23 cellular contexts compared by ENCODE assay signal in genomic region chr20:63291811-63292210, GRCh38. TPM values are rescaled to one million over a fixed set of nuclear protein-coding genes. Genes with fewer than 3 reads are reported as not detected.
"Had no signal": no experiment of that assay in that cellular context is flagged by ENCODE, and none has a peak within 500 bp of the region (broad histone marks: within the 10 kb centered on the region; RNA-seq: fewer than 3 reads in every experiment).

No MANE protein-coding gene starts in this region.

- H2AFZ ChIP-seq: hepatocyte had no signal

- H3K9me3 Mint-ChIP-seq: activated CD4-positive, alpha-beta memory T cell treated with anti-CD3 and anti-CD28 coated beads, Interleukin-2, amount 10 ng/mL, durations not matched to agents 7 days and 5 days; activated CD4-positive, alpha-beta T cell treated with anti-CD3 and anti-CD28 coated beads, Interleukin-2, amount 10 ng/mL, durations not matched to agents 24 days and 14 days; activated naive CD4-positive, alpha-beta T cell treated with anti-CD3 and anti-CD28 coated beads for 36 hours; activated naive CD8-positive, alpha-beta T cell treated with anti-CD3 and anti-CD28 coated beads, Interleukin-2, amount 10 ng/mL, durations not matched to agents 7 days and 5 days; activated T-cell treated with anti-CD3 and anti-CD28 coated beads, Interleukin-2, amount 50 U/mL, for 72 hours; natural killer cell; stimulated activated effector memory CD8-positive, alpha-beta T cell treated with anti-CD3 and anti-CD28 coated beads, Interleukin-12 subunit alpha, Interleukin-12 subunit beta, amount 100 ng/mL, for 72 hours; stimulated activated naive CD8-positive, alpha-beta T cell treated with anti-CD3 and anti-CD28 coated beads, Interleukin-15, amount 100 ng/mL, for 72 hours had no signal

- H3K4me1 ChIP-seq: left lung, pancreas, psoas muscle had no signal

- H3K4me3 Mint-ChIP-seq: activated CD4-positive, alpha-beta memory T cell treated with anti-CD3 and anti-CD28 coated beads, Interleukin-2, amount 10 ng/mL, durations not matched to agents 7 days and 5 days; activated CD4-positive, alpha-beta T cell treated with anti-CD3 and anti-CD28 coated beads, Interleukin-2, amount 10 ng/mL, durations not matched to agents 24 days and 14 days; activated naive CD4-positive, alpha-beta T cell treated with anti-CD3 and anti-CD28 coated beads for 36 hours; activated naive CD8-positive, alpha-beta T cell treated with anti-CD3 and anti-CD28 coated beads, Interleukin-2, amount 10 ng/mL, durations not matched to agents 7 days and 5 days; activated T-cell treated with anti-CD3 and anti-CD28 coated beads, Interleukin-2, amount 50 U/mL, for 72 hours; natural killer cell; stimulated activated effector memory CD8-positive, alpha-beta T cell treated with anti-CD3 and anti-CD28 coated beads, Interleukin-12 subunit alpha, Interleukin-12 subunit beta, amount 100 ng/mL, for 72 hours; stimulated activated naive CD8-positive, alpha-beta T cell treated with anti-CD3 and anti-CD28 coated beads, Interleukin-15, amount 100 ng/mL, for 72 hours had no signal

- H3K27ac ChIP-seq: coronary artery, esophagus muscularis mucosa, hepatocyte, left lung, neutrophil, pancreas, psoas muscle, skin epidermis, tibial nerve had no signal

- H3K36me3 Mint-ChIP-seq: activated naive CD8-positive, alpha-beta T cell treated with anti-CD3 and anti-CD28 coated beads, Interleukin-2, amount 10 ng/mL, durations not matched to agents 7 days and 5 days; natural killer cell had no signal

- H3K27ac Mint-ChIP-seq: activated CD4-positive, alpha-beta memory T cell treated with anti-CD3 and anti-CD28 coated beads, Interleukin-2, amount 10 ng/mL, durations not matched to agents 7 days and 5 days; activated CD4-positive, alpha-beta T cell treated with anti-CD3 and anti-CD28 coated beads, Interleukin-2, amount 10 ng/mL, durations not matched to agents 24 days and 14 days; activated naive CD4-positive, alpha-beta T cell treated with anti-CD3 and anti-CD28 coated beads for 36 hours; activated naive CD8-positive, alpha-beta T cell treated with anti-CD3 and anti-CD28 coated beads, Interleukin-2, amount 10 ng/mL, durations not matched to agents 7 days and 5 days; activated T-cell treated with anti-CD3 and anti-CD28 coated beads, Interleukin-2, amount 50 U/mL, for 72 hours; natural killer cell; stimulated activated effector memory CD8-positive, alpha-beta T cell treated with anti-CD3 and anti-CD28 coated beads, Interleukin-12 subunit alpha, Interleukin-12 subunit beta, amount 100 ng/mL, for 72 hours had no signal

- H3K4me2 ChIP-seq: hepatocyte had no signal

- DNase-seq: amniotic stem cell, cerebellar nuclear complex, midbrain had no signal

- H3K4me1 Mint-ChIP-seq: natural killer cell had no signal

- H3K4me3 ChIP-seq: coronary artery, esophagus muscularis mucosa, hepatocyte, left lung, pancreas, psoas muscle, skin epidermis, tibial nerve had no signal

- H3K9me3 ChIP-seq: esophagus muscularis mucosa, left lung, neutrophil, pancreas, psoas muscle, tibial nerve had no signal

RNA-seq across cellular contexts. Expression of gene COL20A1, which starts 1.2 kb away (rescaled TPM):
- total RNA-seq: activated CD4-positive, alpha-beta memory T cell treated with anti-CD3 and anti-CD28 coated beads, Interleukin-2, amount 10 ng/mL, durations not matched to agents 7 days and 5 days; activated CD4-positive, alpha-beta T cell treated with anti-CD3 and anti-CD28 coated beads, Interleukin-2, amount 10 ng/mL, durations not matched to agents 24 days and 14 days; hepatocyte; left lung; mammary epithelial cell; pancreas; psoas muscle had no signal
- polyA plus RNA-seq: hepatocyte, mammary epithelial cell, urinary bladder had no signal

RNA-seq across cellular contexts. Expression of gene NKAIN4, which starts 37.5 kb away (rescaled TPM):
- total RNA-seq: activated CD4-positive, alpha-beta memory T cell treated with anti-CD3 and anti-CD28 coated beads, Interleukin-2, amount 10 ng/mL, durations not matched to agents 7 days and 5 days; activated CD4-positive, alpha-beta T cell treated with anti-CD3 and anti-CD28 coated beads, Interleukin-2, amount 10 ng/mL, durations not matched to agents 24 days and 14 days; activated naive CD4-positive, alpha-beta T cell treated with anti-CD3 and anti-CD28 coated beads for 36 hours; activated naive CD8-positive, alpha-beta T cell treated with anti-CD3 and anti-CD28 coated beads, Interleukin-2, amount 10 ng/mL, durations not matched to agents 7 days and 5 days; activated T-cell treated with anti-CD3 and anti-CD28 coated beads, Interleukin-2, amount 50 U/mL, for 72 hours; natural killer cell; pancreas; psoas muscle had no signal
- polyA plus RNA-seq: mammary epithelial cell, psoas muscle had no signal

RNA-seq across cellular contexts. Expression of gene BIRC7, which starts 56.1 kb away (rescaled TPM):
- total RNA-seq: activated CD4-positive, alpha-beta memory T cell treated with anti-CD3 and anti-CD28 coated beads, Interleukin-2, amount 10 ng/mL, durations not matched to agents 7 days and 5 days; activated CD4-positive, alpha-beta T cell treated with anti-CD3 and anti-CD28 coated beads, Interleukin-2, amount 10 ng/mL, durations not matched to agents 24 days and 14 days; activated naive CD4-positive, alpha-beta T cell treated with anti-CD3 and anti-CD28 coated beads for 36 hours; activated naive CD8-positive, alpha-beta T cell treated with anti-CD3 and anti-CD28 coated beads, Interleukin-2, amount 10 ng/mL, durations not matched to agents 7 days and 5 days; esophagus muscularis mucosa; frontal cortex; mammary epithelial cell; natural killer cell; pancreas; psoas muscle; urinary bladder had no signal
- polyA plus RNA-seq: mammary epithelial cell had no signal
